Comparison of ENCODE assay signal across 8 cellular contexts in the genomic region with DNA sequence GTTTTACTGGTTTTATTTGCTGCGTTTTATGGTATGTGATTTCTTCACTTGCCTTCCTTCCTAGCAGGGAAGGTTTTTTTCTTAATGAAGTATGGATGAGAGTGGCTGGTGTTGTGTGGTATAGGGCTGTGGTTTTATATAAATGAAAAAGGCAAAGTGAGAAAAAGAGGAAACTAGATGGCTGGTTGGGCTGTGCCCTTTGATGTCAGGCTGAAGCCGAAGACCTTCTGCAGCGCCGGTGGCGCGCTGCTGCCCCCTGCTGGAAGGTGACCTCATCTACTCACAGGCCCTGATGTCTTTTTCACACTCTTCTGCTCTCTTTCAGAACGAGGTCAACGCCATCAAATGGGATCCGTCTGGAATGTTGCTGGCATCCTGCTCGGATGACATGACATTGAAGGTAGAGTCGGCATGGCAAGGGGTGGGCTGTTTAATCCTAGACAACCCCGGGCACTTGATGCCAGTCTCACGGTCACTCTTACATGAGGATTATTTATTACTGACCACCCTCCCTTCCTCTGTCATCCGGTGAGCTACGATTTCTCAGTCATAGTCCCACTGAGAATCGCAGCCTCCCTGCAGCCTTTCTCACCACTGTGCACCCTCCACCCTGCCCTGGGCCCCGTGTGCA. TPM values are rescaled to one million over a fixed set of nuclear protein-coding genes. Genes with fewer than 3 reads are reported as not detected.
DNase-seq lines count a peak whose midpoint lies in the region; ATAC-seq, FAIRE-seq and TF ChIP-seq lines count a peak whose summit lies in the region.

No MANE protein-coding gene starts in this region.

- peaks cover under 1% of the 10 kb centered on the region for H3K9me3 Mint-ChIP-seq in glutamatergic neuron (ENCODE audit: unreplicated experiment)

- no peak overlapping the region for H3K9ac ChIP-seq in GM23248

- H3K4me2 ChIP-seq in GM23248 (ENCODE audit: unreplicated experiment), result no peak overlapping the region

- H3K27me3 Mint-ChIP-seq in glutamatergic neuron (ENCODE audit: unreplicated experiment), result peaks cover 4% of the 10 kb centered on the region

- no peaks in the 10 kb centered on the region for H3F3A ChIP-seq in GM23248 (ENCODE audit: insufficient read depth)

- TF ChIP-seq CTCF in glutamatergic neuron (IDR thresholded peaks at IDR 0.05; ENCODE audit: partially characterized antibody, unreplicated experiment), result peak; percentile 81

- H3K4me3 ChIP-seq in GM23248 (no peak overlapping the region), MG63 (no peak overlapping the region)

- H3K79me2 ChIP-seq in GM23248 (ENCODE audit: insufficient read depth), result no peaks in the 10 kb centered on the region

- no peaks in the 10 kb centered on the region for H3K9me3 ChIP-seq in GM23248 (ENCODE audit: low read depth)
- H3K9me3 ChIP-seq in MG63, result no peaks in the 10 kb centered on the region

- no peaks in the 10 kb centered on the region for H3K4me1 ChIP-seq in GM23248 (ENCODE audit: insufficient read depth)

- intact Hi-C loops in posterior cingulate gyrus (cut with DNase I), result loop anchor here (2.0 to 10.0 kb wide), 2 partner anchors 174 to 888 kb away; no protein-coding TSS in a partner anchor

- H3K27ac ChIP-seq in GM23248, result no peak overlapping the region

- no peak overlapping the region for H3K27ac Mint-ChIP-seq in glutamatergic neuron (ENCODE audit: unreplicated experiment)

- H2AFZ ChIP-seq in GM23248, result no peak overlapping the region

- peak; percentile 97 for ATAC-seq in SK-N-SH treated with all-trans-retinoic acid at 6 μM for 48 hours

- H3K27me3 ChIP-seq in GM23248 (replicated peaks; ENCODE audit: insufficient read depth), result no peaks in the 10 kb centered on the region
- no peaks in the 10 kb centered on the region for H3K27me3 ChIP-seq in MG63

- H3K9me2 ChIP-seq in GM23248 (ENCODE audit: insufficient read depth), result no peaks in the 10 kb centered on the region

- H3K36me3 ChIP-seq in GM23248 (ENCODE audit: low read depth), result no peaks in the 10 kb centered on the region
- peaks cover 7% of the 10 kb centered on the region for H3K36me3 ChIP-seq in MG63

- no peak overlapping the region for H3K4me3 Mint-ChIP-seq in glutamatergic neuron (ENCODE audit: unreplicated experiment)

- 34 to 42% methylated on average over 13 to 16 of the region's 17 CpGs for WGBS in GM23248 (ENCODE audit: low coverage in 1 of 2, low lambda C conversion rate in 2 of 2, missing lambda C conversion rate in 2 of 2), 2 experiments

- no peak for FAIRE-seq in urothelium cell line (lab: Jason Lieb, UNC)

- in situ Hi-C loops in GM23248 (cut with MboI), result loop anchor here (10.0 to 25.0 kb wide), 2 partner anchors 744 to 897 kb away; partner anchors contain the start of gene FAM9A

- peaks cover under 1% of the 10 kb centered on the region for H3K36me3 Mint-ChIP-seq in glutamatergic neuron (ENCODE audit: unreplicated experiment)

- peaks cover 2% of the 10 kb centered on the region for H3K4me1 Mint-ChIP-seq in glutamatergic neuron (ENCODE audit: low read depth, unreplicated experiment)

- DNase-seq in EH (ENCODE audit: low read depth) (peak; percentile 67), GM23248 (peak; percentile 65), MG63 (peak; percentile 47), glutamatergic neuron (peak; percentile 77), posterior cingulate gyrus (peak; percentile 43 to 96 (median 76)), urothelium cell line (ENCODE audit: low spot score) (peak; percentile 46)
- DNase-seq in activated naive CD4-positive, alpha-beta T cell treated with anti-CD3 and anti-CD28 coated beads, Interleukin-2, amount 50 U/mL, for 16 hours, result peak; percentile 74

- H4K20me1 ChIP-seq in GM23248 (ENCODE audit: insufficient read depth), result no peaks in the 10 kb centered on the region

TF ChIP-seq in SK-N-SH treated with all-trans-retinoic acid at 6 μM for 48 hours, 23 proteins besides CTCF, POLR2A, EP300 and RAD21:
- TF ChIP-seq, protein P1, sequence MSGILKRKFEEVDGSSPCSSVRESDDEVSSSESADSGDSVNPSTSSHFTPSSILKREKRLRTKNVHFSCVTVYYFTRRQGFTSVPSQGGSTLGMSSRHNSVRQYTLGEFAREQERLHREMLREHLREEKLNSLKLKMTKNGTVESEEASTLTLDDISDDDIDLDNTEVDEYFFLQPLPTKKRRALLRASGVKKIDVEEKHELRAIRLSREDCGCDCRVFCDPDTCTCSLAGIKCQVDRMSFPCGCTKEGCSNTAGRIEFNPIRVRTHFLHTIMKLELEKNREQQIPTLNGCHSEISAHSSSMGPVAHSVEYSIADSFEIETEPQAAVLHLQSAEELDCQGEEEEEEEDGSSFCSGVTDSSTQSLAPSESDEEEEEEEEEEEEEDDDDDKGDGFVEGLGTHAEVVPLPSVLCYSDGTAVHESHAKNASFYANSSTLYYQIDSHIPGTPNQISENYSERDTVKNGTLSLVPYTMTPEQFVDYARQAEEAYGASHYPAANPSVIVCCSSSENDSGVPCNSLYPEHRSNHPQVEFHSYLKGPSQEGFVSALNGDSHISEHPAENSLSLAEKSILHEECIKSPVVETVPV (CRISPR knock-in tag; IDR thresholded peaks at IDR 0.05), result no peak
- TF ChIP-seq PPARA (CRISPR knock-in tag; IDR thresholded peaks at IDR 0.05; ENCODE audit: borderline replicate concordance) (no peak), ZNF8 (CRISPR knock-in tag; IDR thresholded peaks at IDR 0.05) (no peak), SNAI2 (CRISPR knock-in tag; IDR thresholded peaks at IDR 0.05) (no peak), ARNTL (CRISPR knock-in tag; IDR thresholded peaks at IDR 0.05; ENCODE audit: borderline replicate concordance, low read depth) (no peak), CSDC2 (CRISPR knock-in tag; IDR thresholded peaks at IDR 0.05) (no peak), GLIS3 (CRISPR knock-in tag; IDR thresholded peaks at IDR 0.05) (no peak), PATZ1 (CRISPR knock-in tag; IDR thresholded peaks at IDR 0.05; ENCODE audit: borderline replicate concordance) (no peak), TCF4 (CRISPR knock-in tag; IDR thresholded peaks at IDR 0.05; ENCODE audit: borderline replicate concordance) (no peak), OSR1 (CRISPR knock-in tag; IDR thresholded peaks at IDR 0.05) (no peak), TOX (CRISPR knock-in tag; IDR thresholded peaks at IDR 0.05; ENCODE audit: borderline replicate concordance) (no peak)

RNA-seq across cellular contexts. Expression of gene GPR143, which starts 56.6 kb away (rescaled TPM):
- total RNA-seq in GM23248 (2014; rRNA removed; shearing (Covaris generic)), result not detected in 2 replicates
- not detected in 2 replicates for polyA plus RNA-seq in GM23248 (2016; fragmentation: Nextera tagmentation; extraction: Ambion mirVana)
- total RNA-seq in MG63 (2014; rRNA removed; shearing (Covaris generic); ENCODE audit: low replicate concordance), result not detected in 2 replicates
- total RNA-seq in glutamatergic neuron (ENCODE audit: unreplicated experiment), result not detected
